Comparison of ENCODE assay signal across 27 cellular contexts in genomic region chr12:68410018-68410650, GRCh38.
"Had no signal": no experiment of that assay in that cellular context is flagged by ENCODE, and none has a peak within 500 bp of the region (broad histone marks: within the 10 kb centered on the region; RNA-seq: fewer than 3 reads in every experiment).

No MANE protein-coding gene starts in this region.

- FAIRE-seq: endothelial cell of umbilical vein, urothelium cell line had no signal

- H3K36me3 ChIP-seq: heart right ventricle, neutrophil, pancreas, right atrium auricular region, thoracic aorta, WERI-Rb-1 had no signal

- ATAC-seq: esophagus mucosa, heart right ventricle, pancreas, psoas muscle had no signal

- H3K27me3 ChIP-seq: heart right ventricle, neutrophil, pancreas, right atrium auricular region had no signal

- DNase-seq: activated CD4-positive, alpha-beta memory T cell treated with anti-CD3 and anti-CD28 coated beads for 36 hours; activated CD4-positive, alpha-beta T cell treated with anti-CD3 and anti-CD28 coated beads, Interleukin-2, amount 10 ng/mL, durations not matched to agents 24 days and 14 days; activated CD4-positive, CD25-positive, alpha-beta regulatory T cell treated with anti-CD3 and anti-CD28 coated beads, Interleukin-2, amount 50 U/mL, for 72 hours; activated CD8-positive, alpha-beta memory T cell treated with anti-CD3 and anti-CD28 coated beads, Interleukin-2, amount 50 U/mL, for 48 hours; activated gamma-delta T cell; activated naive CD4-positive, alpha-beta T cell treated with anti-CD3 and anti-CD28 coated beads, Interleukin-2, amount 50 U/mL, for 16 hours; activated T-cell treated with anti-CD3 and anti-CD28 coated beads, Interleukin-2, amount 50 U/mL, for 24 hours; amniotic stem cell; caudate nucleus; foreskin melanocyte; heart right ventricle; mesendoderm; mucosa of descending colon; pancreas; psoas muscle; stimulated activated naive CD4-positive, alpha-beta T cell; SW 1271; T-helper 9 cell; trophoblast cell; WERI-Rb-1 had no signal

- H3K4me3 ChIP-seq: heart right ventricle, lung, mucosa of descending colon, pancreas, psoas muscle, right atrium auricular region, thoracic aorta had no signal

- H3K9me3 ChIP-seq: heart right ventricle, mucosa of descending colon, neutrophil, pancreas, psoas muscle, right atrium auricular region, thoracic aorta had no signal

- H3K27ac ChIP-seq: heart right ventricle, pancreas, psoas muscle, right atrium auricular region, thoracic aorta, WERI-Rb-1 had no signal
